ENCODE assay signal across 2 cellular contexts in genomic region chr2:27735263-27735904, GRCh38.
TF ChIP-seq lines count a peak whose summit lies in the region.

No MANE protein-coding gene starts in this region.

TF ChIP-seq in GM23338, 12 proteins besides CTCF, POLR2A, EP300 and RAD21:
- no peak for TF ChIP-seq JUNB (IDR thresholded peaks at IDR 0.05; ENCODE audit: unreplicated experiment)
- no peak for TF ChIP-seq ZNF331 (CRISPR knock-in tag; IDR thresholded peaks at IDR 0.05; ENCODE audit: low read depth)
- 0 out of 2 replicates have a peak, but pooled peaks have one; percentile 18 for TF ChIP-seq CREB1 (CRISPR knock-in tag; IDR thresholded peaks at IDR 0.05; ENCODE audit: low read depth)
- TF ChIP-seq POLR2AphosphoS5 (IDR thresholded peaks at IDR 0.05; ENCODE audit: low read depth): peak; percentile 76
- TF ChIP-seq EZH2phosphoT487 (IDR thresholded peaks at IDR 0.05; ENCODE audit: unreplicated experiment): no peak
- no peak for TF ChIP-seq ZNF462 (CRISPR knock-in tag; IDR thresholded peaks at IDR 0.05)
- 0 out of 2 replicates have a peak, but pooled peaks have one; percentile 33 for TF ChIP-seq ETS1 (IDR thresholded peaks at IDR 0.05)
- no peak for TF ChIP-seq ZNF114 (CRISPR knock-in tag; IDR thresholded peaks at IDR 0.05)

TF ChIP-seq in HepG2, 621 proteins besides CTCF, POLR2A, EP300 and RAD21:
- 0 out of 2 replicates have a peak, but pooled peaks have one; percentile 22 for TF ChIP-seq DNMT1 (CRISPR knock-in tag; IDR thresholded peaks at IDR 0.05)
- no peak for TF ChIP-seq ZNF3 (CRISPR knock-in tag; IDR thresholded peaks at IDR 0.05)
- TF ChIP-seq ZBTB38 (CRISPR knock-in tag; IDR thresholded peaks at IDR 0.05): 0 out of 2 replicates have a peak, but pooled peaks have one; percentile 47
